7 cellular contexts compared by ENCODE assay signal in the genomic region with DNA sequence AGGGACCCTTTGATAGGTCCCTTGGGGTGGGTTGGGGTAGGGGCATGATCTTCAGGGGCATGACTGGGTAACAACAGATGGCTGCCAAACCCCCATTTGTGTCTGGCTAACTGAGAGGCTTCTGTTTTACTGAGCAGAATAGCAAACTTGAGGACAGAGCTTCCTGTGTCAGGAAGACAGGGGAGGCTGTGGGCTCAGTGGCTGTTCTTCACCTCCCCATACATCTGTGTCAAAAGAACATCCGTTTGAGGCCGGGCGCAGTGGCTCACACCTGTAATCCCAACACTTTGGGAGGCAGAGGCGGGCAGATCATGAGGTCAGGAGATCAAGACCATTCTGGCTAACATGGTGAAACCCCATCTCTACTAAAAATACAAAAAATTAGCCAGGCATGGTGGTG. TPM values are rescaled to one million over a fixed set of nuclear protein-coding genes. Genes with fewer than 3 reads are reported as not detected.
DNase-seq lines count a peak whose midpoint lies in the region; ATAC-seq and TF ChIP-seq lines count a peak whose summit lies in the region.
"Not testable (repeated sequence)": the region's sequence is repeated elsewhere in the genome, so short reads cannot be mapped to it uniquely, and the experiment has no call there.

No MANE protein-coding gene starts in this region.

- not testable (repeated sequence) for H3K9me3 ChIP-seq in CD4-positive, alpha-beta T cell (ENCODE audit: control insufficient read depth, low read length); Loucy (ENCODE audit: insufficient read depth, low read depth, low read length)

- not testable (repeated sequence) for DNase-seq in CD4-positive, alpha-beta T cell; activated T-cell treated with anti-CD3 and anti-CD28 coated beads, Interleukin-2, amount 50 U/mL, for 24 hours; epithelial cell of prostate (ENCODE audit: low read depth, low spot score); nephron progenitor cell
- DNase-seq in activated CD4-positive, alpha-beta T cell treated with anti-CD3 and anti-CD28 coated beads for 36 hours, result peak; percentile 48
- DNase-seq in activated naive CD4-positive, alpha-beta T cell treated with anti-CD3 and anti-CD28 coated beads, Interleukin-2, amount 50 U/mL, for 72 hours (ENCODE audit: low spot score in 2 of 2), result peak in 1 of 2 donors; percentile 70

- POLR2A ChIA-PET in CD4-positive, alpha-beta T cell (lab: Charles Lee); activated CD4-positive, alpha-beta T cell treated with anti-CD3 and anti-CD28 coated beads for 36 hours (lab: Charles Lee): not testable (repeated sequence)

- H3K36me3 ChIP-seq in Loucy (ENCODE audit: insufficient read depth, low read length), result not testable (repeated sequence)

- not testable (repeated sequence) for H3K9me3 Mint-ChIP-seq in CD4-positive, alpha-beta T cell; activated CD4-positive, alpha-beta T cell treated with anti-CD3 and anti-CD28 coated beads for 36 hours (ENCODE audit: low read depth); activated T-cell treated with anti-CD3 and anti-CD28 coated beads, Interleukin-2, amount 50 U/mL, for 24 hours; activated naive CD4-positive, alpha-beta T cell treated with anti-CD3 and anti-CD28 coated beads, Interleukin-2, amount 50 U/mL, for 72 hours; nephron progenitor cell

- not testable (repeated sequence) for H3K36me3 Mint-ChIP-seq in CD4-positive, alpha-beta T cell (ENCODE audit: low read depth); activated CD4-positive, alpha-beta T cell treated with anti-CD3 and anti-CD28 coated beads for 36 hours (ENCODE audit: low read depth); activated T-cell treated with anti-CD3 and anti-CD28 coated beads, Interleukin-2, amount 50 U/mL, for 24 hours (ENCODE audit: low read depth); activated naive CD4-positive, alpha-beta T cell treated with anti-CD3 and anti-CD28 coated beads, Interleukin-2, amount 50 U/mL, for 72 hours; nephron progenitor cell (ENCODE audit: low read depth)

- H3K9ac ChIP-seq in Loucy (ENCODE audit: low read depth, low read length, poor library complexity, severe bottlenecking), result peak overlapping the region; percentile 77

- peak overlapping the region; percentile 78 for H3K4me2 ChIP-seq in Loucy (ENCODE audit: low read depth, low read length, poor library complexity, severe bottlenecking)

- not testable (repeated sequence) for H2AFZ ChIP-seq in Loucy (ENCODE audit: low read length)

- CTCF ChIA-PET in CD4-positive, alpha-beta T cell (lab: Charles Lee), result not testable (repeated sequence)
- CTCF ChIA-PET in activated CD4-positive, alpha-beta T cell treated with anti-CD3 and anti-CD28 coated beads for 36 hours (lab: Charles Lee), result interaction anchor here (0.5 to 2.2 kb wide), 8 partner anchors 15 to 709 kb away, joined by 3 to 6 read pairs (median 3); no protein-coding TSS in a partner anchor

- H3K4me1 Mint-ChIP-seq in CD4-positive, alpha-beta T cell (ENCODE audit: low read depth), result peaks cover 17% of the 10 kb centered on the region
- H3K4me1 Mint-ChIP-seq in activated CD4-positive, alpha-beta T cell treated with anti-CD3 and anti-CD28 coated beads for 36 hours, result peaks cover 18% of the 10 kb centered on the region
- peaks cover 31% of the 10 kb centered on the region for H3K4me1 Mint-ChIP-seq in activated T-cell treated with anti-CD3 and anti-CD28 coated beads, Interleukin-2, amount 50 U/mL, for 24 hours (ENCODE audit: low read depth)
- not testable (repeated sequence) for H3K4me1 Mint-ChIP-seq in nephron progenitor cell

- H3K4me1 ChIP-seq in Loucy (ENCODE audit: insufficient read depth, low read length, poor library complexity, severe bottlenecking), result peaks cover 68% of the 10 kb centered on the region

- intact Hi-C loops in CD4-positive, alpha-beta T cell (cut with DNase I, micrococcal nuclease), result not testable (repeated sequence)
- intact Hi-C loops in activated CD4-positive, alpha-beta T cell treated with anti-CD3 and anti-CD28 coated beads for 36 hours (cut with DNase I, micrococcal nuclease), result loop anchor here (2.0 to 5.0 kb wide), 3 partner anchors 52 to 223 kb away; no protein-coding TSS in a partner anchor

- H3K27me3 Mint-ChIP-seq in CD4-positive, alpha-beta T cell; activated CD4-positive, alpha-beta T cell treated with anti-CD3 and anti-CD28 coated beads for 36 hours; activated T-cell treated with anti-CD3 and anti-CD28 coated beads, Interleukin-2, amount 50 U/mL, for 24 hours; nephron progenitor cell (ENCODE audit: low read depth, poor library complexity): not testable (repeated sequence)

- not testable (repeated sequence) for H3K9me2 ChIP-seq in Loucy (replicated peaks; ENCODE audit: low read depth, low read length)

- H3K27ac ChIP-seq in CD4-positive, alpha-beta T cell (ENCODE audit: low read depth, low read length), result not testable (repeated sequence)
- peak overlapping the region; percentile 78 for H3K27ac ChIP-seq in epithelial cell of prostate

- not testable (repeated sequence) for TF ChIP-seq CTCF in CD4-positive, alpha-beta T cell (IDR thresholded peaks at IDR 0.05); Loucy (conservative IDR thresholded peaks at IDR 0.05; ENCODE audit: low read length); nephron progenitor cell (IDR thresholded peaks at IDR 0.05)

- H3K79me2 ChIP-seq in Loucy (ENCODE audit: insufficient read depth, low read length), result not testable (repeated sequence)

- H3K4me3 ChIP-seq in Loucy (ENCODE audit: low read length, poor library complexity, severe bottlenecking), result peak overlapping the region; percentile 65

- H3K27me3 ChIP-seq in CD4-positive, alpha-beta T cell (ENCODE audit: control insufficient read depth, insufficient read depth, low read length); Loucy (ENCODE audit: insufficient read depth, low read length, poor library complexity, severe bottlenecking): not testable (repeated sequence)

- not testable (repeated sequence) for H3F3A ChIP-seq in Loucy (ENCODE audit: low read depth)

- H3K27ac Mint-ChIP-seq in CD4-positive, alpha-beta T cell, result peak overlapping the region; percentile 41
- H3K27ac Mint-ChIP-seq in activated CD4-positive, alpha-beta T cell treated with anti-CD3 and anti-CD28 coated beads for 36 hours, result peak overlapping the region; percentile 43
- H3K27ac Mint-ChIP-seq in activated T-cell treated with anti-CD3 and anti-CD28 coated beads, Interleukin-2, amount 50 U/mL, for 24 hours, result peak overlapping the region; percentile 67
- H3K27ac Mint-ChIP-seq in activated naive CD4-positive, alpha-beta T cell treated with anti-CD3 and anti-CD28 coated beads, Interleukin-2, amount 50 U/mL, for 72 hours, result peak overlapping the region; percentile 84 to 86
- H3K27ac Mint-ChIP-seq in nephron progenitor cell, result peak overlapping the region; percentile 32

- not testable (repeated sequence) for ATAC-seq in CD4-positive, alpha-beta T cell (ENCODE audit: poor library complexity); activated CD4-positive, alpha-beta T cell treated with anti-CD3 and anti-CD28 coated beads for 36 hours
- ATAC-seq in activated naive CD4-positive, alpha-beta T cell treated with anti-CD3 and anti-CD28 coated beads, Interleukin-2, amount 50 U/mL, for 72 hours, result peak in 1 of 2 donors; percentile 35

- peak overlapping the region; percentile 31 for H3K4me3 Mint-ChIP-seq in CD4-positive, alpha-beta T cell
- H3K4me3 Mint-ChIP-seq in activated CD4-positive, alpha-beta T cell treated with anti-CD3 and anti-CD28 coated beads for 36 hours; activated T-cell treated with anti-CD3 and anti-CD28 coated beads, Interleukin-2, amount 50 U/mL, for 24 hours; nephron progenitor cell: not testable (repeated sequence)

- not testable (repeated sequence) for H4K20me1 ChIP-seq in Loucy (ENCODE audit: insufficient read depth, low read length, poor library complexity, severe bottlenecking)

RNA-seq across cellular contexts. Expression of a gene that starts 35.9 kb away (rescaled TPM):
- 1 to 10 TPM in 1 of 2 experiments, under 1 TPM in 1; 0.99 to 1.1 TPM for total RNA-seq in CD4-positive, alpha-beta T cell
- 1 to 10 TPM; 2.7 TPM for total RNA-seq in activated CD4-positive, alpha-beta T cell treated with anti-CD3 and anti-CD28 coated beads for 36 hours
- 1 to 10 TPM; 6.9 to 8.3 TPM for total RNA-seq in activated naive CD4-positive, alpha-beta T cell treated with anti-CD3 and anti-CD28 coated beads, Interleukin-2, amount 50 U/mL, for 72 hours

Comparison
In these comparisons a context has a peak if more than half of its experiments do, and no peak if none do; other contexts are left out.
1. H3K27ac Mint-ChIP-seq: peak in every context shown above with its lines; median percentile 85 in activated naive CD4-positive, alpha-beta T cell treated with anti-CD3 and anti-CD28 coated beads, Interleukin-2, amount 50 U/mL, for 72 hours; 67 in activated T-cell treated with anti-CD3 and anti-CD28 coated beads, Interleukin-2, amount 50 U/mL, for 24 hours; 43 in activated CD4-positive, alpha-beta T cell treated with anti-CD3 and anti-CD28 coated beads for 36 hours; 41 in CD4-positive, alpha-beta T cell; 32 in nephron progenitor cell.